Comparison of ENCODE assay signal across 9 cellular contexts in the genomic region with DNA sequence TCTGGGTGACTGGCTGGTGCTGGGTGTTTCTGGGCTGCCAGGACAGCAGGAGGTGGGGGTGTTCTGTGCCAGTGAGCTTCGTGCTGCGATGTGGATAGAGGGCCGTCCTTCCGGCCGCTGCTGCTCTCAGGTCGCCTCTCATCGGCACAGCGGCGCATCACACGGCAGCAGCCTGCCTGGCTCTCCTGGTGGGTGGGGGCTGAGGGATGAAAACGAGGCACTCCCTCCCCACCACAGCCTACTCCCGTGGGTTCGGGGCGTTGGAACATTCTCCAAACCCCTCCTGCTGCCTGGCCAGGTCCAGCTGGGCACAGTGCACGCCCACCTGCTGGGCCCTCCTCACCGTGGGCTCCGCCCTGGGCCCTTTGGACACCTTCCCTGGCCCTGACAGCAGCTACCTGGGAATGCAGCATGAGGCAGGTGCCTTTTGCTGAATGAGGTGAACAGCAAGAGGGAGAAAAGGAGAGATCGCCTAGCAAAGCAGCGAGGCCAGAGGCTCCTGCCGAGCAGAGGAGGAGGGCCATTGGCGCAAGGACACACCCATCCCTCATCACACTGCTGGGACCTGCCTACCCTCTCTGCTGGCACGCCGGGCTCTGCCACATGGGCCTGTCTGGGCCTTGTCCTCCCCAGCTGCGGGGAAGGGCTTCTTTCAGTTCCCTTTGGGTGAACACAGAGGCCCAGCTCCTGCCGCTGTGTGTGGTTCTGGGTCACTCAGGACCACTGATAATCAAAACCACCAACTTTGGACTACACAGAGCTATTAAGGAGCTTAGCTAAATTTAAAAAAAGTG. TPM values are rescaled to one million over a fixed set of nuclear protein-coding genes. Genes with fewer than 3 reads are reported as not detected.
DNase-seq lines count a peak whose midpoint lies in the region; ATAC-seq, FAIRE-seq and TF ChIP-seq lines count a peak whose summit lies in the region.
"Had no signal": no experiment of that assay in that cellular context is flagged by ENCODE, and none has a peak within 500 bp of the region (broad histone marks: within the 10 kb centered on the region; RNA-seq: fewer than 3 reads in every experiment).

No MANE protein-coding gene starts in this region.

- no peak overlapping the region for H3K27ac Mint-ChIP-seq in activated CD4-positive, alpha-beta T cell treated with anti-CD3 and anti-CD28 coated beads for 36 hours

- H3K4me1 ChIP-seq in GM12878 (ENCODE audit: control insufficient read depth, insufficient read depth, low read length) (peaks cover 45% of the 10 kb centered on the region), spleen (peaks cover 37 to 65% (median 45%) of the 10 kb centered on the region in 6 donors)

- no TSS peak for BruUV-seq in GM12878 (replicated peaks; lab: Mats Ljungman, UMichigan)

- no peak for FAIRE-seq in GM12878 (lab: Jason Lieb, UNC)
- FAIRE-seq: colon had no signal

- peaks cover 25% of the 10 kb centered on the region for H3K4me1 Mint-ChIP-seq in activated CD4-positive, alpha-beta T cell treated with anti-CD3 and anti-CD28 coated beads for 36 hours

- no peak for TF ChIP-seq EP300 in GM12878 (IDR thresholded peaks at IDR 0.05; ENCODE audit: borderline replicate concordance in 1 of 2, control insufficient read depth in 1 of 2, low read depth in 2 of 2, low read length in 2 of 2)

- peak overlapping the region; percentile 17 for H3K4me3 ChIP-seq in GM12875 (ENCODE audit: low read depth, low read length)
- H3K4me3 ChIP-seq in GM12878, result no peak overlapping the region
- peak overlapping the region in 1 of 8 donors; percentile 40 for H3K4me3 ChIP-seq in spleen

- peak overlapping the region; percentile 64 for H3K4me2 ChIP-seq in GM12878 (ENCODE audit: control insufficient read depth, insufficient read depth)

- H3K9me3 ChIP-seq in GM12878 (replicated peaks; ENCODE audit: control insufficient read depth, insufficient read depth, low read length) (no peaks in the 10 kb centered on the region), spleen (no peaks in the 10 kb centered on the region)

- ATAC-seq in GM21447 (IDR thresholded peaks at IDR 0.05; ENCODE audit: unreplicated experiment) (peak; percentile 39), HG03521 (IDR thresholded peaks at IDR 0.05; ENCODE audit: unreplicated experiment) (peak; percentile 36), GM12878 (peak; percentile 72)
- no peak for ATAC-seq in activated CD4-positive, alpha-beta T cell treated with anti-CD3 and anti-CD28 coated beads for 36 hours

- H3K9me3 Mint-ChIP-seq in activated CD4-positive, alpha-beta T cell treated with anti-CD3 and anti-CD28 coated beads for 36 hours (ENCODE audit: low read depth), result no peaks in the 10 kb centered on the region

- SMC1A ChIA-PET in GM12878 (lab: Charles Lee; ENCODE audit: uncharacterized antibody, unreplicated experiment), result interaction anchor here (0.6 to 3.5 kb wide), 16 partner anchors 10 to 261 kb away, joined by 3 to 62 read pairs (median 6); no protein-coding TSS in a partner anchor

- no peaks in the 10 kb centered on the region for H3K27me3 ChIP-seq in GM12878 (replicated peaks in 1 of 2; ENCODE audit: control insufficient read depth in 2 of 2, insufficient read depth in 2 of 2, low read length in 1 of 2)
- H3K27me3 ChIP-seq in spleen (replicated peaks in 1 of 7), result no peaks in the 10 kb centered on the region

- POLR2A ChIA-PET in GM12878 (lab: Charles Lee), result interaction anchor here (0.9 to 3.2 kb wide), 11 partner anchors 8 to 819 kb away, joined by 3 to 29 read pairs (median 5); a partner anchor contains a TSS
- POLR2A ChIA-PET in activated CD4-positive, alpha-beta T cell treated with anti-CD3 and anti-CD28 coated beads for 36 hours (lab: Charles Lee), result interaction anchor here (2.2 kb wide), 1 partner anchor 31 kb away, joined by 10 read pairs; no protein-coding TSS in a partner anchor

- no peaks in the 10 kb centered on the region for H3K36me3 Mint-ChIP-seq in activated CD4-positive, alpha-beta T cell treated with anti-CD3 and anti-CD28 coated beads for 36 hours (ENCODE audit: low read depth)

- RAD21 ChIA-PET in GM12878 (lab: Charles Lee; ENCODE audit: unreplicated experiment), result interaction anchor here (0.7 to 3.6 kb wide), 13 partner anchors 8 to 117 kb away, joined by 3 to 91 read pairs (median 10); no protein-coding TSS in a partner anchor

- DNase-seq in GM12878 (ENCODE audit: low read depth, low spot score) (peak; percentile 73), spleen (peak; percentile 93), KBM-7 (no peak), NCI-H1092 (lab: John Stamatoyannopoulos, UW) (no peak)
- no peak for DNase-seq in activated CD4-positive, alpha-beta T cell treated with anti-CD3 and anti-CD28 coated beads for 36 hours

- H3K4me3 Mint-ChIP-seq in activated CD4-positive, alpha-beta T cell treated with anti-CD3 and anti-CD28 coated beads for 36 hours, result no peak overlapping the region

- TF ChIP-seq POLR2A in GM12878 (IDR thresholded peaks at IDR 0.05; ENCODE audit: low read depth, low read length) (no peak), spleen (IDR thresholded peaks at IDR 0.05) (no peak)

- CTCF ChIA-PET in GM12878 (lab: Yijun Ruan, JAX), result interaction anchor here (0.7 to 3.3 kb wide), 7 partner anchors 11 to 112 kb away, joined by 3 to 27 read pairs (median 7); no protein-coding TSS in a partner anchor
- CTCF ChIA-PET in activated CD4-positive, alpha-beta T cell treated with anti-CD3 and anti-CD28 coated beads for 36 hours (lab: Charles Lee), result interaction anchor here (0.6 to 1.8 kb wide), 6 partner anchors 14 to 745 kb away, joined by 3 to 8 read pairs (median 4); no protein-coding TSS in a partner anchor

- TF ChIP-seq CTCF in GM12875 (IDR thresholded peaks at IDR 0.05; ENCODE audit: borderline replicate concordance, insufficient read depth, low read depth, low read length), result no peak
- TF ChIP-seq CTCF in GM12878 (IDR thresholded peaks at IDR 0.05 in 2 of 3, conservative IDR thresholded peaks at IDR 0.05 in 1 of 3; ENCODE audit: control insufficient read depth in 2 of 3, extremely low read depth in 1 of 3, insufficient read depth in 1 of 3, low read depth in 3 of 3, low read length in 3 of 3), result no peak
- no peak for TF ChIP-seq CTCF in spleen (IDR thresholded peaks at IDR 0.05 in 8 of 11, conservative IDR thresholded peaks at IDR 0.05 in 3 of 11)

- H3K36me3 ChIP-seq in GM12878 (ENCODE audit: control insufficient read depth in 2 of 2, insufficient read depth in 2 of 2, low read length in 1 of 2) (no peaks in the 10 kb centered on the region), spleen (no peaks in the 10 kb centered on the region)

- H3K27me3 Mint-ChIP-seq in activated CD4-positive, alpha-beta T cell treated with anti-CD3 and anti-CD28 coated beads for 36 hours, result no peaks in the 10 kb centered on the region

- no peak overlapping the region; the same call in none of the 2 replicates for H2AFZ ChIP-seq in GM12878 (ENCODE audit: control insufficient read depth, low read depth, low read length)

- in situ Hi-C loops in GM12878 (cut with MboI) (no loop called here), KBM-7 (cut with MboI; ENCODE audit: low pct_unique_long_range_greater_than_20kb, low sequenced_read_pairs) (no loop called here)

- no peaks in the 10 kb centered on the region for H4K20me1 ChIP-seq in GM12878 (ENCODE audit: control insufficient read depth, insufficient read depth)

- H3K79me2 ChIP-seq in GM12878 (ENCODE audit: control insufficient read depth, insufficient read depth, low read length), result peaks cover 4% of the 10 kb centered on the region

- 17% methylated on average over 25 of the region's 25 CpGs for WGBS in GM12878 (ENCODE audit: insufficient coverage, insufficient replicate concordance, low lambda C conversion rate, missing lambda C conversion rate)
- 75 to 84% (median 80%) methylated on average over 21 to 25 of the region's 25 CpGs for WGBS in spleen, 5 donors

- intact Hi-C loops in GM12878 (cut with micrococcal nuclease; ENCODE audit: unreplicated experiment) (loop anchor here (10.0 kb wide), 1 partner anchor 246 kb away; no protein-coding TSS in a partner anchor), spleen (cut with DNase I; ENCODE audit: low total_unique reads) (no loop called here)
- intact Hi-C loops in activated CD4-positive, alpha-beta T cell treated with anti-CD3 and anti-CD28 coated beads for 36 hours (cut with DNase I, micrococcal nuclease), result no loop called here

- H3K27ac ChIP-seq in GM12878 (ENCODE audit: control insufficient read depth, insufficient read depth) (peak overlapping the region; percentile 57), spleen (peak overlapping the region; percentile 36 to 87 (median 68))

- TF ChIP-seq RAD21 in GM12878 (IDR thresholded peaks at IDR 0.05; ENCODE audit: insufficient read depth, low read depth, low read length), result no peak

- H3K9ac ChIP-seq in GM12878 (ENCODE audit: control insufficient read depth, insufficient read depth, low read length), result peak overlapping the region; percentile 8; the same call in 1 of the 2 replicates

TF ChIP-seq in GM12878, 131 proteins besides CTCF, POLR2A, EP300 and RAD21 (continues in another document):
- TF ChIP-seq PAX5 (IDR thresholded peaks at IDR 0.05; ENCODE audit: borderline replicate concordance, low read depth, low read length), result 0 out of 2 replicates have a peak, but pooled peaks have one; percentile 35
- no peak for TF ChIP-seq MYC (IDR thresholded peaks at IDR 0.05; ENCODE audit: insufficient read depth, insufficient read length, insufficient replicate concordance, low read length, severe bottlenecking)
- TF ChIP-seq SUPT20H (IDR thresholded peaks at IDR 0.05; ENCODE audit: borderline replicate concordance, control insufficient read depth, low read depth, low read length), result no peak
- TF ChIP-seq GABPA (IDR thresholded peaks at IDR 0.05; ENCODE audit: low read depth), result no peak

RNA-seq across cellular contexts. Expression of a gene that starts 33.4 kb away (rescaled TPM):
- 48.1 and 49.5 TPM in 2 replicates for total RNA-seq in GM12878 (2013; cell fraction: nucleolus; rRNA removed)
- total RNA-seq in GM12878 (2014; rRNA removed), result 9.3 and 12.8 TPM in 2 replicates
- total RNA-seq in GM12878 (2014; rRNA removed; fragmentation: Illumina TruSeq; extraction: Trizol), result 7.8 and 8.8 TPM in 2 replicates
- 13.3 and 15.0 TPM in 2 replicates for total RNA-seq in GM12878 (2021)
- polyA plus RNA-seq in GM12878 (2011; ENCODE audit: low read depth), result 2.9 TPM
- polyA plus RNA-seq in GM12878 (2011; rRNA removed), result 12.3 and 14.7 TPM in 2 replicates
- 11.5 and 13.5 TPM in 2 replicates for polyA plus RNA-seq in GM12878 (2011; cell fraction: cytosol; rRNA removed)
- polyA plus RNA-seq in GM12878 (2011; cell fraction: nucleus; rRNA removed), result 22.4 and 29.0 TPM in 2 replicates
- 3.6 and 5.4 TPM in 2 replicates for polyA plus RNA-seq in GM12878 (2012)
- 4.8 and 4.9 TPM in 2 replicates for polyA plus RNA-seq in GM12878 (2014; fragmentation: Illumina TruSeq; extraction: Trizol)
- 1 to 10 TPM in 1 of 2 experiments, under 1 TPM in 1; 0.52 to 1.7 TPM for polyA plus RNA-seq in GM12878 (2014; fragmentation: Nextera tagmentation; extraction: Ambion mirVana)
- polyA plus RNA-seq in GM12878 (2014; rRNA removed), result 8.0 and 9.0 TPM in 2 replicates
- polyA plus RNA-seq in GM12878 (2016; fragmentation: Nextera tagmentation; extraction: Ambion mirVana), result under 1 TPM; 0.69 to 0.74 TPM
- 18.4 and 20.3 TPM in 2 replicates for polyA minus RNA-seq in GM12878 (2011; rRNA and poly(A)+ RNA removed)
- 8.1 and 10.2 TPM in 2 replicates for polyA minus RNA-seq in GM12878 (2011; cell fraction: cytosol; rRNA and poly(A)+ RNA removed)
- 27.4 and 28.0 TPM in 2 replicates for polyA minus RNA-seq in GM12878 (2011; cell fraction: nucleus; rRNA and poly(A)+ RNA removed)
- total RNA-seq in spleen, result 10 to 100 TPM; 24.7 to 41.3 (median 33.7) TPM
- polyA plus RNA-seq in spleen, result 10 to 100 TPM; 11.1 to 16.5 (median 11.7) TPM
- total RNA-seq in activated CD4-positive, alpha-beta T cell treated with anti-CD3 and anti-CD28 coated beads for 36 hours, result 1 to 10 TPM; 8.1 to 9.3 TPM

Comparison
In these comparisons a context has a peak if more than half of its experiments do, and no peak if none do; other contexts are left out.
1. DNase-seq: peak in GM12878 (single experiment) and spleen (single experiment); none in activated CD4-positive, alpha-beta T cell treated with anti-CD3 and anti-CD28 coated beads for 36 hours (single experiment), KBM-7 (single experiment) and NCI-H1092 (single experiment).